In genomic region chr1:151165281-151165737, GRCh38 we compare ENCODE assay signal across 1 cellular context.
A peak's percentile ranks its signal among the peaks of the same experiment; 100 is the strongest.
TF ChIP-seq lines count a peak whose summit lies in the region.

No MANE protein-coding gene starts in this region.

TF ChIP-seq in K562, 482 proteins besides CTCF, POLR2A, EP300 and RAD21 (continued from another document):
- TF ChIP-seq REST (CRISPR knock-in tag; IDR thresholded peaks at IDR 0.05; ENCODE audit: low read depth): no peak
- TF ChIP-seq ZKSCAN3 (CRISPR knock-in tag; IDR thresholded peaks at IDR 0.05): no peak
- TF ChIP-seq ZKSCAN8 (CRISPR knock-in tag; IDR thresholded peaks at IDR 0.05): 0 out of 2 replicates have a peak, but pooled peaks have one; percentile 15
- 0 out of 2 replicates have a peak, but pooled peaks have one; percentile 46 for TF ChIP-seq ZBTB2 (IDR thresholded peaks at IDR 0.05)
- TF ChIP-seq E2F8 (IDR thresholded peaks at IDR 0.05; ENCODE audit: low read depth, partially characterized antibody): no peak
- no peak for TF ChIP-seq RFX5 (IDR thresholded peaks at IDR 0.05; ENCODE audit: low read depth, low read length)
- TF ChIP-seq ETV6 (IDR thresholded peaks at IDR 0.05; ENCODE audit: borderline replicate concordance in 1 of 2, low read depth in 2 of 2, low read length in 1 of 2): no peak
- no peak for TF ChIP-seq ETV6 (CRISPR knock-in tag; IDR thresholded peaks at IDR 0.05; ENCODE audit: borderline replicate concordance)
- TF ChIP-seq SETDB1 (IDR thresholded peaks at IDR 0.05; ENCODE audit: low read length): no peak
- peak in 1 of 2 experiments; percentile 75; a peak in 1 of 4 replicates for TF ChIP-seq MLLT1 (IDR thresholded peaks at IDR 0.05)
- TF ChIP-seq POLR3A (IDR thresholded peaks at IDR 0.05; ENCODE audit: borderline replicate concordance, extremely low read depth, insufficient read depth, insufficient read length): no peak
- TF ChIP-seq CCNT2 (IDR thresholded peaks at IDR 0.05; ENCODE audit: borderline replicate concordance, extremely low read depth, insufficient read length, low read depth, low read length): no peak
- TF ChIP-seq TAF9B (IDR thresholded peaks at IDR 0.05; ENCODE audit: partially characterized antibody): no peak
- 0 out of 2 replicates have a peak, but pooled peaks have one; percentile 23 for TF ChIP-seq ZNF740 (CRISPR knock-in tag; IDR thresholded peaks at IDR 0.05)
- TF ChIP-seq ZNF740 (tag; IDR thresholded peaks at IDR 0.05): peak in 1 of 2 experiments; percentile 57; a peak in 1 of 4 replicates
- TF ChIP-seq FOS (IDR thresholded peaks at IDR 0.05; ENCODE audit: extremely low read depth, insufficient read length): no peak
- TF ChIP-seq CAMTA2 (CRISPR knock-in tag; conservative IDR thresholded peaks at IDR 0.05): no peak
- no peak for TF ChIP-seq ZBTB40 (IDR thresholded peaks at IDR 0.05)
- TF ChIP-seq ZBTB40 (CRISPR knock-in tag; IDR thresholded peaks at IDR 0.05): no peak
- no peak for TF ChIP-seq RFX1 (IDR thresholded peaks at IDR 0.05)
- TF ChIP-seq BMI1 (IDR thresholded peaks at IDR 0.05; ENCODE audit: low read length): no peak
- TF ChIP-seq MEF2D (tag; conservative IDR thresholded peaks at IDR 0.05; ENCODE audit: low read depth): 0 out of 2 replicates have a peak, but pooled peaks have one; percentile 48
- TF ChIP-seq SAFB2 (IDR thresholded peaks at IDR 0.05; ENCODE audit: borderline replicate concordance, low read depth, low read length, severe bottlenecking): no peak
- no peak for TF ChIP-seq TSC22D4 (tag; IDR thresholded peaks at IDR 0.05)
- no peak for TF ChIP-seq ZNF583 (CRISPR knock-in tag; IDR thresholded peaks at IDR 0.05)
- no peak for TF ChIP-seq ZNF12 (CRISPR knock-in tag; IDR thresholded peaks at IDR 0.05)
- TF ChIP-seq JUND (IDR thresholded peaks at IDR 0.05; ENCODE audit: borderline replicate concordance, low read depth, low read length): no peak
- TF ChIP-seq JUND (tag; IDR thresholded peaks at IDR 0.05; ENCODE audit: borderline replicate concordance, low read depth, low read length): no peak
- TF ChIP-seq FOXJ2 (tag; IDR thresholded peaks at IDR 0.05): peak; percentile 61; the same call in 1 of the 2 replicates
- no peak for TF ChIP-seq NFYB (IDR thresholded peaks at IDR 0.05; ENCODE audit: extremely low read depth, insufficient read length)
- TF ChIP-seq HMGXB4 (CRISPR knock-in tag; IDR thresholded peaks at IDR 0.05): 0 out of 2 replicates have a peak, but pooled peaks have one; percentile 42
- TF ChIP-seq KHSRP (IDR thresholded peaks at IDR 0.05): 0 out of 2 replicates have a peak, but pooled peaks have one; percentile 18
